Comparison of ENCODE assay signal across 1 cellular context in the genomic region with DNA sequence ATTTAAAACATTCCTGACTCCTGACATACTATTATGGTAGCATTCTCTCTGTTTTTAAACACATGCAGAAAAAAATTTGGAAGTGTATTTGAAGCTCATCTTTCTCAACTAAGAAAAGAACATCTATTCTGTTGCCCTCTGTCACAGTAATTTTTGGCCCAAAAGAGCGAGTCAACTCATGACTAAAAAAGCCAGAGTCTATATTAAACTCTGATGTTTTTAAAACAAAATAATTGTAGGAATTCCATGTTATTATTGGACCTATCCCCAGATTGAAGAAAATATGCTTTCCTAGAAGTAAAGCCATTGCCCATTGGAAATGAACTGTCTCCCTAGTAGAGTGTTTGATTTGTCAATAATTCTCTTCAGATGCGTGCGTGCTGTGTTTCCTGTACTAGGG.
TF ChIP-seq lines count a peak whose summit lies in the region.

No MANE protein-coding gene starts in this region.

TF ChIP-seq in GM23338, 12 proteins besides CTCF, POLR2A, EP300 and RAD21 (continued from another document):
- TF ChIP-seq EZH2phosphoT487 (IDR thresholded peaks at IDR 0.05; ENCODE audit: unreplicated experiment) (no peak), ZNF114 (CRISPR knock-in tag; IDR thresholded peaks at IDR 0.05) (no peak), EZH2 (IDR thresholded peaks at IDR 0.05; ENCODE audit: low read depth, unreplicated experiment) (no peak), REST (IDR thresholded peaks at IDR 0.05; ENCODE audit: unreplicated experiment) (no peak), STAT1 (IDR thresholded peaks at IDR 0.05; ENCODE audit: unreplicated experiment) (no peak)
